14 cellular contexts compared by ENCODE assay signal in the genomic region with DNA sequence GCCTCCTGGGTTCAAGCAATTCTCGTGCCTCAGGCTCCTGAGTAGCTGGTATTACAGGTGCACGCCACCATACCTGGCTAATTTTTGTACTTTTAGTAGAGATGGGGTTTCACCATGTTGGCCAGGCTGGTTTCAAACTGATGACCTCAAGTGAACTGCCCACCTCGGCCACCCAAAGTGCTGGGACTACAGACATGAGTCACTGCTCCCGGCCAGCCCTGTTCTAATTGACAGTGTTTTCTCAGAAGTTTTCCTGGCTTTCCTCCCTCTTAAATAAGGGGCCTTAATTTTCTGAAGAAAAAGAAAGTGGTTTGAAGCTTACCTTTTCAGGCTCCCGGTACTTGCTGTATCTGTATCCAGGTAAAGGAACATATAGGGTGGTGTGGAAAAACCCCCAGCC.
"Had no signal": no experiment of that assay in that cellular context is flagged by ENCODE, and none has a peak within 500 bp of the region (broad histone marks: within the 10 kb centered on the region; RNA-seq: fewer than 3 reads in every experiment).

No MANE protein-coding gene starts in this region.

- DNase-seq: effector memory CD8-positive, alpha-beta T cell; esophagus squamous epithelium; foreskin fibroblast; immature natural killer cell; kidney; left colon; left ventricle myocardium superior; mucosa of descending colon; naive thymus-derived CD8-positive, alpha-beta T cell; posterior cingulate gyrus; small intestine; stimulated activated CD4-positive, alpha-beta T cell treated with anti-CD3 and anti-CD28 coated beads, Interleukin-12 subunit alpha, Interleukin-12 subunit beta, amount 100 ng/mL, for 4 hours; stimulated activated naive CD4-positive, alpha-beta T cell treated with Interleukin-2 at 50 U/mL for 16 hours had no signal

- ATAC-seq: effector memory CD8-positive, alpha-beta T cell; gastroesophageal sphincter; left colon; left ventricle myocardium superior; mucosa of descending colon; naive thymus-derived CD8-positive, alpha-beta T cell had no signal
